Comparison of ENCODE assay signal across 10 cellular contexts in genomic region chr10:22410846-22411245, GRCh38.
"Had no signal": no experiment of that assay in that cellular context is flagged by ENCODE, and none has a peak within 500 bp of the region (broad histone marks: within the 10 kb centered on the region; RNA-seq: fewer than 3 reads in every experiment).

No MANE protein-coding gene starts in this region.

- H3K9me3 ChIP-seq: HAP-1 had no signal

- H3K4me2 ChIP-seq: GM23338 had no signal

- H3K4me1 Mint-ChIP-seq: GM23338, H9 had no signal

- H3K4me3 Mint-ChIP-seq: GM23338, H9 had no signal

- DNase-seq: GM23248, GOT3, H7, H9, HCEC 1CT had no signal

- H2AFZ ChIP-seq: GM23248, GM23338 had no signal

- H3K9ac ChIP-seq: GM23248 had no signal

- H3K36me3 ChIP-seq: HAP-1 had no signal

- ATAC-seq: GM23338, HCT116 had no signal

- H3K27ac Mint-ChIP-seq: GM23338, H9 had no signal

- H3K27ac ChIP-seq: GM23248 had no signal

- FAIRE-seq: H1, H54 had no signal

- H3K4me1 ChIP-seq: HAP-1 had no signal

- H3K4me3 ChIP-seq: GM23248, GM23338, HAP-1 had no signal
